22 cellular contexts compared by ENCODE assay signal in genomic region chr4:41480985-41481384, GRCh38. TPM values are rescaled to one million over a fixed set of nuclear protein-coding genes. Genes with fewer than 3 reads are reported as not detected.
"Had no signal": no experiment of that assay in that cellular context is flagged by ENCODE, and none has a peak within 500 bp of the region (broad histone marks: within the 10 kb centered on the region; RNA-seq: fewer than 3 reads in every experiment).

No MANE protein-coding gene starts in this region.

- H3K4me3 ChIP-seq: MG63, SJSA1, SK-N-MC had no signal

- ATAC-seq: HepG2 had no signal

- H3K27me3 ChIP-seq: MG63, SJSA1 had no signal

- H3K27ac ChIP-seq: SJSA1, SK-N-MC had no signal

- H3K36me3 ChIP-seq: MG63, SJSA1 had no signal

- H3K9me3 ChIP-seq: MG63, SJSA1 had no signal

- DNase-seq: IMR-90, Karpas-422, KG1, MG63, NCI-H1092, NCI-H1105 treated with DMSO at 0.1 percent for 48 hours, NCI-H1417 treated with DMSO at 0.1 percent for 48 hours, NCI-H146, NCI-H1694 treated with DMSO at 0.1 percent for 48 hours, NCI-H1930, NCI-H2081, NCI-H2107, NCI-H2227 treated with DMSO at 0.1 percent for 48 hours, NCI-H524, NCI-H526 treated with DMSO at 0.1 percent for 48 hours, NCI-H748 treated with DMSO at 0.1 percent for 48 hours, Right ventricle myocardium superior, RPMI8226, SIG-M5 had no signal

RNA-seq across cellular contexts. Expression of gene LIMCH1, which starts 57.0 kb away (rescaled TPM):
- total RNA-seq: HepG2 had no signal
